Comparison of ENCODE assay signal across 9 cellular contexts in the genomic region with DNA sequence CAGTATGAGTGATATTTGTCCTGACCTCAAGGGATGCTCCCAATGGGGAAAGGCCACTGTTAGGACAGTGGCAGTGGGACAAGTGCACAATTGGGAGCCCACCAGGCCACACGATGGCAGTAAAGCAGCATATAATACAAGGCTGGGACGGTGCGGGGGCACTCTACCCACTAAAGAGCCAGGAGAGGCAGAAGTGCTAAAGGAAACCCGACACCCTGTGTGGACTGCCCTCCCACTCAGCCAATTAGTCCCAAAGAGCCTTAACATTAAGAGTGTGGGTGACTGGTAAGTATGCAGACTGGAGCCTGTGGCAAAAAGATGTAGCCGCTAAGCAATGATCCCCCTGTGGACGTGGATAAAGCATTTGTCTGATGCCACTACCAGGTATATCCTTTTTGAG. TPM values are rescaled to one million over a fixed set of nuclear protein-coding genes. Genes with fewer than 3 reads are reported as not detected.
A peak's percentile ranks its signal among the peaks of the same experiment; 100 is the strongest.
DNase-seq lines count a peak whose midpoint lies in the region; ATAC-seq and TF ChIP-seq lines count a peak whose summit lies in the region.
"Had no signal": no experiment of that assay in that cellular context is flagged by ENCODE, and none has a peak within 500 bp of the region (broad histone marks: within the 10 kb centered on the region; RNA-seq: fewer than 3 reads in every experiment).

No MANE protein-coding gene starts in this region.

- no peak for TF ChIP-seq EP300 in esophagus muscularis mucosa (IDR thresholded peaks at IDR 0.05)

- H3K9ac ChIP-seq in OCI-LY3 (ENCODE audit: low read length): peak overlapping the region; percentile 90

- ATAC-seq in stimulated activated naive CD8-positive, alpha-beta T cell treated with anti-CD3 and anti-CD28 coated beads, Interleukin-15, Interleukin-2, amounts not matched to agents 100 U/mL and 50 U/mL, for 24 hours: peak; percentile 99

- H3K4me1 Mint-ChIP-seq in nephron progenitor cell: peaks cover 25% of the 10 kb centered on the region

- TF ChIP-seq CTCF in HL-60 (IDR thresholded peaks at IDR 0.05; ENCODE audit: insufficient read depth, low read length): peak; percentile 55
- TF ChIP-seq CTCF in OCI-LY3 (IDR thresholded peaks at IDR 0.05; ENCODE audit: low read depth, low read length): peak; percentile 97
- peak; percentile 44 to 63 (median 55) for TF ChIP-seq CTCF in esophagus muscularis mucosa (IDR thresholded peaks at IDR 0.05)
- peak; percentile 38 for TF ChIP-seq CTCF in nephron progenitor cell (IDR thresholded peaks at IDR 0.05)

- H2AFZ ChIP-seq in OCI-LY3 (ENCODE audit: low read depth, low read length): peak overlapping the region; percentile 44; the same call in 1 of the 2 replicates

- no peak overlapping the region for H3K4me3 ChIP-seq in HL-60 (replicated peaks; ENCODE audit: insufficient read depth, low read length)
- peak overlapping the region; percentile 77 for H3K4me3 ChIP-seq in OCI-LY3 (ENCODE audit: low read length)
- peak overlapping the region in 1 of 4 donors; percentile 30 for H3K4me3 ChIP-seq in esophagus muscularis mucosa

- H3K4me2 ChIP-seq in OCI-LY3 (ENCODE audit: low read length): peak overlapping the region; percentile 96

- H4K20me1 ChIP-seq in OCI-LY3 (ENCODE audit: insufficient read depth, low read length): no peaks in the 10 kb centered on the region

- H3K4me1 ChIP-seq in OCI-LY3 (ENCODE audit: low read length) (peaks cover 59% of the 10 kb centered on the region), esophagus muscularis mucosa (peaks cover 9 to 20% (median 15%) of the 10 kb centered on the region in 4 donors)

- WGBS in esophagus muscularis mucosa: 23% methylated on average over 6 of the region's 6 CpGs

- H3K79me2 ChIP-seq in OCI-LY3 (ENCODE audit: low read length): peaks cover 7% of the 10 kb centered on the region

- H3K27ac ChIP-seq in HL-60 (replicated peaks): no peak overlapping the region
- H3K27ac ChIP-seq in OCI-LY3 (ENCODE audit: low read length): peak overlapping the region; percentile 94
- H3K27ac ChIP-seq in esophagus muscularis mucosa (replicated peaks in 1 of 4): peak overlapping the region in 3 of 4 donors; percentile 12 to 29 (median 28)
- H3K27ac ChIP-seq: neutrophil had no signal

- no peaks in the 10 kb centered on the region for H3K27me3 ChIP-seq in HL-60 (ENCODE audit: insufficient read depth, poor library complexity, severe bottlenecking)
- H3K27me3 ChIP-seq in OCI-LY3 (ENCODE audit: low read depth, low read length): no peaks in the 10 kb centered on the region
- H3K27me3 ChIP-seq in esophagus muscularis mucosa: no peaks in the 10 kb centered on the region
- H3K27me3 ChIP-seq: neutrophil had no signal

- H3K27me3 Mint-ChIP-seq in nephron progenitor cell (ENCODE audit: low read depth, poor library complexity): peaks cover 10% of the 10 kb centered on the region

- peaks cover 21% of the 10 kb centered on the region for H3K9me3 Mint-ChIP-seq in nephron progenitor cell

- TF ChIP-seq POLR2A in esophagus muscularis mucosa (IDR thresholded peaks at IDR 0.05; ENCODE audit: low read depth): no peak

- H3K36me3 Mint-ChIP-seq in nephron progenitor cell (ENCODE audit: low read depth): peaks cover 8% of the 10 kb centered on the region

- no peak overlapping the region for H3K4me3 Mint-ChIP-seq in nephron progenitor cell

- H3K36me3 ChIP-seq in OCI-LY3 (replicated peaks; ENCODE audit: low read depth, low read length): no peaks in the 10 kb centered on the region
- H3K36me3 ChIP-seq in esophagus muscularis mucosa: no peaks in the 10 kb centered on the region
- H3K36me3 ChIP-seq: neutrophil had no signal

- H3K9me3 ChIP-seq in OCI-LY3 (ENCODE audit: insufficient read depth, low read length): no peaks in the 10 kb centered on the region
- no peaks in the 10 kb centered on the region for H3K9me3 ChIP-seq in esophagus muscularis mucosa
- H3K9me3 ChIP-seq: neutrophil had no signal

- intact Hi-C loops in esophagus muscularis mucosa (cut with DNase I): no loop called here

- peak; percentile 73 to 87 (median 78) for DNase-seq in NCI-H1417 (lab: John Stamatoyannopoulos, UW)
- DNase-seq in NCI-H1417 treated with DMSO at 0.1 percent for 48 hours (lab: John Stamatoyannopoulos, UW): no peak
- peak; percentile 45 to 74 for DNase-seq in HL-60 (ENCODE audit: low read depth in 1 of 2, low spot score in 1 of 2)
- peak; percentile 40 for DNase-seq in activated T-cell treated with anti-CD3 and anti-CD28 coated beads for 24 hours (ENCODE audit: low read depth)
- no peak for DNase-seq in esophagus muscularis mucosa (ENCODE audit: extremely low spot score)
- peak; percentile 60 for DNase-seq in nephron progenitor cell
- peak; percentile 72 for DNase-seq in stimulated activated naive CD8-positive, alpha-beta T cell treated with anti-CD3 and anti-CD28 coated beads, Interleukin-15, Interleukin-2, amounts not matched to agents 100 U/mL and 50 U/mL, for 24 hours

- peak overlapping the region; percentile 39 for H3K27ac Mint-ChIP-seq in nephron progenitor cell

RNA-seq across cellular contexts. Expression of gene ZNF589, which starts 8.2 kb away (rescaled TPM):
- 1 to 10 TPM; 5.4 to 9.3 (median 7.2) TPM for total RNA-seq in esophagus muscularis mucosa

RNA-seq across cellular contexts. Expression of gene CAMP, which starts 9.4 kb away (rescaled TPM):
- under 1 TPM in 2 of 4 donors, not detected in 2; 0.65 to 0.83 TPM for total RNA-seq in esophagus muscularis mucosa

RNA-seq across cellular contexts. Expression of gene CDC25A, which starts 44.5 kb away (rescaled TPM):
- total RNA-seq in esophagus muscularis mucosa: 1 to 10 TPM in 1 of 4 donors, under 1 TPM in 2, not detected in 1; 0.33 to 1.3 (median 0.97) TPM

Comparison
In these comparisons a context has a peak if more than half of its experiments do, and no peak if none do; other contexts are left out.
1. DNase-seq: peak in NCI-H1417 (3 of 3), HL-60 (2 of 2), activated T-cell treated with anti-CD3 and anti-CD28 coated beads for 24 hours (single experiment), nephron progenitor cell (single experiment) and stimulated activated naive CD8-positive, alpha-beta T cell treated with anti-CD3 and anti-CD28 coated beads, Interleukin-15, Interleukin-2, amounts not matched to agents 100 U/mL and 50 U/mL, for 24 hours (single experiment); none in NCI-H1417 treated with DMSO at 0.1 percent for 48 hours (single experiment) and esophagus muscularis mucosa (single experiment).
2. CTCF ChIP-seq: peak in every context shown above with its lines; median percentile 97 in OCI-LY3; 55 in HL-60; 55 in esophagus muscularis mucosa; 38 in nephron progenitor cell.